ENCODE assay signal across 34 cellular contexts in genomic region chr2:218761795-218762194, GRCh38. TPM values are rescaled to one million over a fixed set of nuclear protein-coding genes. Genes with fewer than 3 reads are reported as not detected.
"Had no signal": no experiment of that assay in that cellular context is flagged by ENCODE, and none has a peak within 500 bp of the region (broad histone marks: within the 10 kb centered on the region; RNA-seq: fewer than 3 reads in every experiment).

No MANE protein-coding gene starts in this region.

- H3K9me3 ChIP-seq: adrenal gland, ascending aorta, body of pancreas, breast epithelium had no signal

- H3K36me3 ChIP-seq: adrenal gland, ascending aorta, breast epithelium, cardiac muscle cell had no signal

- H3K27me3 ChIP-seq: adrenal gland, ascending aorta, body of pancreas, brain microvascular endothelial cell, breast epithelium, cardiac muscle cell had no signal

- H3K27ac ChIP-seq: adrenal gland, ascending aorta, body of pancreas, brain microvascular endothelial cell, cardiac muscle cell had no signal

- ATAC-seq: activated naive CD4-positive, alpha-beta T cell treated with anti-CD3 and anti-CD28 coated beads, Interleukin-2, amount 50 U/mL, for 72 hours; activated naive CD8-positive, alpha-beta T cell treated with anti-CD3 and anti-CD28 coated beads, Interleukin-2, amount 50 U/mL, for 24 hours; activated T-cell treated with anti-CD3 and anti-CD28 coated beads, Interleukin-2, amount 50 U/mL, for 4 hours; activated T-cell treated with anti-CD3 and anti-CD28 coated beads, Interleukin-2, amount 50 U/mL, for 72 hours; activated T-helper 17 cell treated with anti-CD3 and anti-CD28 coated beads, Interleukin-2, amount 50 U/mL, for 72 hours; body of pancreas had no signal

- H3K4me3 ChIP-seq: adrenal gland, ascending aorta, body of pancreas, breast epithelium, cardiac muscle cell had no signal

- FAIRE-seq: astrocyte, bronchial epithelial cell had no signal

- DNase-seq: activated effector memory CD4-positive, alpha-beta T cell treated with anti-CD3 and anti-CD28 coated beads, Interleukin-2, amount 50 U/mL, for 16 hours; activated effector memory CD4-positive, alpha-beta T cell treated with Interleukin-2 at 50 U/mL for 16 hours; activated gamma-delta T cell; activated gamma-delta T cell treated with Interleukin-2 at 50 U/mL for 16 hours; activated naive CD4-positive, alpha-beta T cell; activated naive CD4-positive, alpha-beta T cell treated with anti-CD3 and anti-CD28 coated beads for 36 hours; activated naive CD4-positive, alpha-beta T cell treated with anti-CD3 and anti-CD28 coated beads, Interleukin-2, amount 10 ng/mL, durations not matched to agents 7 days and 5 days; activated naive CD4-positive, alpha-beta T cell treated with anti-CD3 and anti-CD28 coated beads, Interleukin-2, amount 50 U/mL, for 16 hours; activated naive CD4-positive, alpha-beta T cell treated with Interleukin-2 at 50 U/mL for 16 hours; activated naive CD8-positive, alpha-beta T cell treated with anti-CD3 and anti-CD28 coated beads for 36 hours; activated naive CD8-positive, alpha-beta T cell treated with anti-CD3 and anti-CD28 coated beads, Interleukin-2, amount 10 ng/mL, durations not matched to agents 7 days and 5 days; activated naive CD8-positive, alpha-beta T cell treated with anti-CD3 and anti-CD28 coated beads, Interleukin-2, amount 50 U/mL, for 24 hours; activated T-cell treated with anti-CD3 and anti-CD28 coated beads, Interleukin-2, amount 50 U/mL, for 24 hours; activated T-cell treated with anti-CD3 and anti-CD28 coated beads, Interleukin-2, amount 50 U/mL, for 4 hours; activated T-cell treated with anti-CD3 and anti-CD28 coated beads, Interleukin-2, amount 50 U/mL, for 48 hours; activated T-cell treated with anti-CD3 and anti-CD28 coated beads, Interleukin-2, amount 50 U/mL, for 72 hours; adrenal gland; amniotic stem cell; amygdala; anterior cingulate cortex; aorta; body of pancreas; brain microvascular endothelial cell; caudate nucleus; central memory CD4-positive, alpha-beta T cell; cerebellar nuclear complex had no signal

- H3K4me1 ChIP-seq: adrenal gland, body of pancreas, breast epithelium had no signal

RNA-seq across cellular contexts. Expression of gene CYP27A1, which starts 20.2 kb away (rescaled TPM):
- total RNA-seq: activated naive CD4-positive, alpha-beta T cell treated with anti-CD3 and anti-CD28 coated beads for 36 hours; activated naive CD8-positive, alpha-beta T cell treated with anti-CD3 and anti-CD28 coated beads for 36 hours; activated T-helper 2 cell treated with anti-CD3 and anti-CD28 coated beads, Interferon-gamma antibody, Interleukin-2, Interleukin-4, amounts not matched to agents 10 μg/mL and 5 μg/mL and 100 μg/mL, durations not matched to agents 14 hours and 24 hours and 36 hours had no signal
